In genomic region chr12:77914089-77914488, GRCh38 we compare ENCODE assay signal across 19 cellular contexts.
DNase-seq lines count a peak whose midpoint lies in the region; ATAC-seq and TF ChIP-seq lines count a peak whose summit lies in the region.
"Had no signal": no experiment of that assay in that cellular context is flagged by ENCODE, and none has a peak within 500 bp of the region (broad histone marks: within the 10 kb centered on the region; RNA-seq: fewer than 3 reads in every experiment).

No MANE protein-coding gene starts in this region.

- no peaks in the 10 kb centered on the region for H3K36me3 Mint-ChIP-seq in HFFc6 (ENCODE audit: low read depth)
- H3K36me3 Mint-ChIP-seq: mesothelial cell of epicardium had no signal

- H3K4me1 Mint-ChIP-seq in HFFc6 (ENCODE audit: low read depth): no peaks in the 10 kb centered on the region

- no peak for TF ChIP-seq CTCF in HFFc6 (IDR thresholded peaks at IDR 0.05)

- H3K27ac Mint-ChIP-seq in HFFc6: no peak overlapping the region
- H3K27ac Mint-ChIP-seq: activated CD8-positive, alpha-beta T cell treated with anti-CD3 and anti-CD28 coated beads, Interleukin-2, amount 10 ng/mL, durations not matched to agents 7 days and 5 days; activated T-helper 1 cell treated with anti-CD3 and anti-CD28 coated beads, Interleukin-12 subunit alpha, Interleukin-12 subunit beta, Interleukin-2, Interleukin-4 antibody, amounts not matched to agents 30 ng/mL and 10 ng/mL and 1 ng/mL, durations not matched to agents 14 hours and 24 hours and 36 hours; CD4-positive, alpha-beta T cell had no signal

- H3K4me3 Mint-ChIP-seq in HFFc6: no peak overlapping the region
- H3K4me3 Mint-ChIP-seq: activated CD8-positive, alpha-beta T cell treated with anti-CD3 and anti-CD28 coated beads, Interleukin-2, amount 10 ng/mL, durations not matched to agents 7 days and 5 days; activated T-helper 1 cell treated with anti-CD3 and anti-CD28 coated beads, Interleukin-12 subunit alpha, Interleukin-12 subunit beta, Interleukin-2, Interleukin-4 antibody, amounts not matched to agents 30 ng/mL and 10 ng/mL and 1 ng/mL, durations not matched to agents 14 hours and 24 hours and 36 hours; CD4-positive, alpha-beta T cell; mesothelial cell of epicardium had no signal

- no peaks in the 10 kb centered on the region for H3K9me3 Mint-ChIP-seq in HFFc6
- H3K9me3 Mint-ChIP-seq: activated T-helper 1 cell treated with anti-CD3 and anti-CD28 coated beads, Interleukin-12 subunit alpha, Interleukin-12 subunit beta, Interleukin-2, Interleukin-4 antibody, amounts not matched to agents 30 ng/mL and 10 ng/mL and 1 ng/mL, durations not matched to agents 14 hours and 24 hours and 36 hours had no signal

- DNase-seq in DMS79 treated with DMSO at 0.1 percent for 48 hours (lab: John Stamatoyannopoulos, UW) (peak; percentile 82), NCI-H1105 (lab: John Stamatoyannopoulos, UW) (peak; percentile 31), left lobe of liver (ENCODE audit: low spot score) (no peak), medulla oblongata (ENCODE audit: extremely low spot score) (no peak), HFFc6 (no peak)
- no peak for DNase-seq in stimulated activated naive CD4-positive, alpha-beta T cell (lab: John Stamatoyannopoulos, UW)
- DNase-seq: activated CD8-positive, alpha-beta T cell treated with anti-CD3 and anti-CD28 coated beads, Interleukin-2, amount 10 ng/mL, durations not matched to agents 7 days and 5 days; CD4-positive, alpha-beta T cell; H7; heart right ventricle; kidney; NCI-H345; sigmoid colon; stimulated activated CD4-positive, alpha-beta T cell treated with anti-CD3 and anti-CD28 coated beads, Interleukin-2, amount 100 ng/mL, for 48 hours; stimulated activated CD8-positive, alpha-beta memory T cell treated with anti-CD3 and anti-CD28 coated beads, Interleukin-4, amount 100 ng/mL, for 48 hours had no signal

- peaks cover 9% of the 10 kb centered on the region for H3K27me3 Mint-ChIP-seq in HFFc6 (ENCODE audit: insufficient read depth)
- H3K27me3 Mint-ChIP-seq: CD4-positive, alpha-beta T cell had no signal

- ATAC-seq in SK-N-SH treated with all-trans-retinoic acid at 6 μM for 48 hours: peak; percentile 79
- peak; percentile 63 for ATAC-seq in left lobe of liver
- ATAC-seq: activated CD8-positive, alpha-beta T cell treated with anti-CD3 and anti-CD28 coated beads, Interleukin-2, amount 10 ng/mL, durations not matched to agents 7 days and 5 days; heart right ventricle; Panc1 had no signal

TF ChIP-seq in SK-N-SH treated with all-trans-retinoic acid at 6 μM for 48 hours, 23 proteins besides CTCF, POLR2A, EP300 and RAD21:
- TF ChIP-seq PATZ1 (CRISPR knock-in tag; IDR thresholded peaks at IDR 0.05; ENCODE audit: borderline replicate concordance): no peak
- TF ChIP-seq CSRNP3 (CRISPR knock-in tag; IDR thresholded peaks at IDR 0.05): no peak
- no peak for TF ChIP-seq TSHZ2 (CRISPR knock-in tag; IDR thresholded peaks at IDR 0.05)
TF ChIP-seq in SK-N-SH treated with all-trans-retinoic acid at 6 μM for 48 hours: peak in this region for 0.

Comparison
In these comparisons a context has a peak if more than half of its experiments do, and no peak if none do; other contexts are left out.
1. DNase-seq: peak in DMS79 treated with DMSO at 0.1 percent for 48 hours (single experiment) and NCI-H1105 (single experiment); none in left lobe of liver (single experiment), medulla oblongata (single experiment), HFFc6 (single experiment) and stimulated activated naive CD4-positive, alpha-beta T cell (0 of 6).